20 cellular contexts compared by ENCODE assay signal in genomic region chr2:197001921-197002320, GRCh38.
DNase-seq lines count a peak whose midpoint lies in the region; ATAC-seq and TF ChIP-seq lines count a peak whose summit lies in the region.
"Had no signal": no experiment of that assay in that cellular context is flagged by ENCODE, and none has a peak within 500 bp of the region (broad histone marks: within the 10 kb centered on the region; RNA-seq: fewer than 3 reads in every experiment).

No MANE protein-coding gene starts in this region.

- H3K36me3 Mint-ChIP-seq in activated naive CD4-positive, alpha-beta T cell treated with anti-CD3 and anti-CD28 coated beads, Interleukin-2, amount 50 U/mL, for 72 hours, result peaks cover 0 to 16% of the 10 kb centered on the region in 2 donors
- peaks cover 73% of the 10 kb centered on the region for H3K36me3 Mint-ChIP-seq in central memory CD8-positive, alpha-beta T cell (ENCODE audit: insufficient read depth)

- no peaks in the 10 kb centered on the region for H3K9me3 ChIP-seq in PC-3 (ENCODE audit: low read length)
- no peaks in the 10 kb centered on the region for H3K9me3 ChIP-seq in HAP-1
- H3K9me3 ChIP-seq: A549, BE2C had no signal

- H3K9ac ChIP-seq in PC-3 (ENCODE audit: low read length), result no peak overlapping the region

- H3K27me3 ChIP-seq in PC-3 (ENCODE audit: low read length) (no peaks in the 10 kb centered on the region), HAP-1 (ENCODE audit: low read depth) (no peaks in the 10 kb centered on the region)
- H3K27me3 ChIP-seq: BE2C had no signal

- no peak for DNase-seq in activated naive CD4-positive, alpha-beta T cell treated with anti-CD3 and anti-CD28 coated beads, Interleukin-2, amount 50 U/mL, for 72 hours (ENCODE audit: low spot score in 2 of 2)
- DNase-seq in activated naive CD4-positive, alpha-beta T cell treated with anti-CD3 and anti-CD28 coated beads, Interleukin-2, amount 50 U/mL, for 16 hours, result no peak
- no peak for DNase-seq in PC-3
- no peak for DNase-seq in central memory CD8-positive, alpha-beta T cell (ENCODE audit: low spot score in 2 of 2)
- peak; percentile 15 to 22 for DNase-seq in lung microvascular endothelial cell (ENCODE audit: low read depth in 2 of 2)
- no peak for DNase-seq in HAP-1 (ENCODE audit: low spot score in 2 of 2)
- no peak for DNase-seq in HuH-7.5 (ENCODE audit: low spot score)
- DNase-seq: BE2C; CD4-positive, alpha-beta memory T cell; COR-L47; DMS153; DMS79 treated with DMSO at 0.1 percent for 48 hours; EL; HCEC 1CT; HFFc6; IMR-90 had no signal

- H3K27me3 Mint-ChIP-seq in central memory CD8-positive, alpha-beta T cell, result no peaks in the 10 kb centered on the region
- H3K27me3 Mint-ChIP-seq: CD4-positive, alpha-beta memory T cell had no signal

- CTCF ChIA-PET in PC-3 (lab: Charles Lee), result no interaction called here

- H3F3A ChIP-seq in PC-3 (ENCODE audit: low read length, unreplicated experiment), result no peaks in the 10 kb centered on the region

- H3K4me3 ChIP-seq in PC-3 (ENCODE audit: low read length) (no peak overlapping the region), HAP-1 (no peak overlapping the region)
- H3K4me3 ChIP-seq: A549 had no signal

- no peak overlapping the region for H2AFZ ChIP-seq in PC-3 (ENCODE audit: low read length)

- no peak overlapping the region for H3K4me2 ChIP-seq in PC-3 (ENCODE audit: low read length)
- H3K4me2 ChIP-seq: A549 had no signal

- H3K4me3 Mint-ChIP-seq in central memory CD8-positive, alpha-beta T cell, result no peak overlapping the region
- H3K4me3 Mint-ChIP-seq: CD4-positive, alpha-beta memory T cell; HFFc6 had no signal

- TF ChIP-seq CTCF in PC-3 (conservative IDR thresholded peaks at IDR 0.05; ENCODE audit: low read depth, low read length), result no peak

- no peaks in the 10 kb centered on the region for H3K4me1 Mint-ChIP-seq in central memory CD8-positive, alpha-beta T cell

- no peaks in the 10 kb centered on the region for H3K9me2 ChIP-seq in PC-3 (replicated peaks; ENCODE audit: low read length)

- in situ Hi-C loops in HAP-1 (cut with MboI; ENCODE audit: low sequenced_read_pairs), result no loop called here

- no TSS peak for BruUV-seq in PC-3 (replicated peaks; lab: Mats Ljungman, UMichigan)

- peak overlapping the region; percentile 15 to 44 for H3K27ac Mint-ChIP-seq in activated naive CD4-positive, alpha-beta T cell treated with anti-CD3 and anti-CD28 coated beads, Interleukin-2, amount 50 U/mL, for 72 hours
- peak overlapping the region; percentile 8 for H3K27ac Mint-ChIP-seq in central memory CD8-positive, alpha-beta T cell (ENCODE audit: low read depth)
- H3K27ac Mint-ChIP-seq: HFFc6 had no signal

- no peaks in the 10 kb centered on the region for H3K9me3 Mint-ChIP-seq in activated naive CD4-positive, alpha-beta T cell treated with anti-CD3 and anti-CD28 coated beads, Interleukin-2, amount 50 U/mL, for 72 hours
- H3K9me3 Mint-ChIP-seq in central memory CD8-positive, alpha-beta T cell, result no peaks in the 10 kb centered on the region
- H3K9me3 Mint-ChIP-seq: HFFc6 had no signal

- no peaks in the 10 kb centered on the region for H4K20me1 ChIP-seq in PC-3 (ENCODE audit: low read length)

- no peak for ATAC-seq in activated naive CD4-positive, alpha-beta T cell treated with anti-CD3 and anti-CD28 coated beads, Interleukin-2, amount 50 U/mL, for 72 hours
- ATAC-seq in PC-3 (peak; percentile 18; the same call in 1 of the 2 replicates), HG02884 (IDR thresholded peaks at IDR 0.05; ENCODE audit: unreplicated experiment) (no peak)
- ATAC-seq in central memory CD8-positive, alpha-beta T cell (replicated peaks; ENCODE audit: extremely low read depth, poor library complexity, severe bottlenecking), result no peak
- ATAC-seq: A549 had no signal

- intact Hi-C loops in PC-3 (cut with micrococcal nuclease), result no loop called here

- H3K4me1 ChIP-seq in PC-3 (ENCODE audit: insufficient read depth, low read length) (no peaks in the 10 kb centered on the region), HAP-1 (no peaks in the 10 kb centered on the region)
- H3K4me1 ChIP-seq: A549, BE2C had no signal

- no peak overlapping the region for H3K27ac ChIP-seq in PC-3 (ENCODE audit: low read length)
- H3K27ac ChIP-seq: A549, C4-2B, HL-60 had no signal

- H3K36me3 ChIP-seq in PC-3 (ENCODE audit: low read depth, low read length) (no peaks in the 10 kb centered on the region), HAP-1 (replicated peaks) (no peaks in the 10 kb centered on the region)
- H3K36me3 ChIP-seq: BE2C had no signal

- H3K79me2 ChIP-seq in PC-3 (ENCODE audit: low read length), result no peaks in the 10 kb centered on the region

- POLR2A ChIA-PET in PC-3 (lab: Charles Lee; ENCODE audit: unreplicated experiment), result no interaction called here

Comparison
In these comparisons a context has a peak if more than half of its experiments do, and no peak if none do; other contexts are left out.
1. DNase-seq: peak in lung microvascular endothelial cell (2 of 2); none in activated naive CD4-positive, alpha-beta T cell treated with anti-CD3 and anti-CD28 coated beads, Interleukin-2, amount 50 U/mL, for 72 hours (0 of 2), activated naive CD4-positive, alpha-beta T cell treated with anti-CD3 and anti-CD28 coated beads, Interleukin-2, amount 50 U/mL, for 16 hours (single experiment), PC-3 (single experiment), central memory CD8-positive, alpha-beta T cell (0 of 2), HAP-1 (0 of 2) and HuH-7.5 (single experiment).